Comparison of ENCODE assay signal across 8 cellular contexts in the genomic region with DNA sequence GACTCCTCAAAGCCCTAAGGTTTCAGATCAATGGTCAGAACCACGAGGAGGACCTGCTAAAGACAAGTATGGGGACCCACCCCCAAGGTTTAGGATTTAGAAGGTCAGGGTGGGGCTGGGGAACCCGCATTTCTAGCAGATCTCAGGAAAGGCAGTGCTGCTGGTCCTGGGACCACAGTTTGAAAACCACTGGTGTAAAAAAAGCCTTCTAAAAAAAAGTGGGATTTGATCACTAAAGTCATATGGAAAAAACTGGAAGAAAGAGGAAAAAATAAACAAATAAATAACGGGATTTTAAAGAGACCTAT. TPM values are rescaled to one million over a fixed set of nuclear protein-coding genes. Genes with fewer than 3 reads are reported as not detected.
DNase-seq lines count a peak whose midpoint lies in the region; ATAC-seq, FAIRE-seq and TF ChIP-seq lines count a peak whose summit lies in the region.

No MANE protein-coding gene starts in this region.

- H3K4ac ChIP-seq in neuronal stem cell (ENCODE audit: low read length), result no peak overlapping the region

- H3K9me3 Mint-ChIP-seq in CD8-positive, alpha-beta memory T cell, result no peaks in the 10 kb centered on the region

- POLR2A ChIA-PET in CD8-positive, alpha-beta memory T cell (lab: Charles Lee), result no interaction called here
- POLR2A ChIA-PET in endothelial cell of umbilical vein (lab: Charles Lee), result no interaction called here

- H3K14ac ChIP-seq in neuronal stem cell (ENCODE audit: low read length), result no peak overlapping the region

- peak overlapping the region; percentile 82 for H3K4me2 ChIP-seq in endothelial cell of umbilical vein (ENCODE audit: insufficient read depth, low read length)
- H3K4me2 ChIP-seq in neuronal stem cell (ENCODE audit: insufficient read depth, low read length, poor library complexity, severe bottlenecking), result peak overlapping the region; percentile 71

- H2AK5ac ChIP-seq in neuronal stem cell (ENCODE audit: low read depth, low read length), result no peak overlapping the region

- H2AFZ ChIP-seq in endothelial cell of umbilical vein (ENCODE audit: low read depth, low read length) (no peak overlapping the region), neuronal stem cell (ENCODE audit: low read length) (peak overlapping the region; percentile 98)

- no peak overlapping the region for H3K18ac ChIP-seq in neuronal stem cell (ENCODE audit: low read length)

- no peak overlapping the region for H2BK12ac ChIP-seq in neuronal stem cell (ENCODE audit: low read length)

- no peaks in the 10 kb centered on the region for H3K9me1 ChIP-seq in endothelial cell of umbilical vein (replicated peaks; ENCODE audit: control insufficient read depth, extremely low read depth, insufficient read depth, low read length)

- CTCF ChIA-PET in CD8-positive, alpha-beta memory T cell (lab: Charles Lee), result no interaction called here
- CTCF ChIA-PET in endothelial cell of umbilical vein (lab: Charles Lee), result no interaction called here

- no peaks in the 10 kb centered on the region for H3K79me1 ChIP-seq in neuronal stem cell (ENCODE audit: low read depth, low read length)

- DNase-seq in CD8-positive, alpha-beta memory T cell, result no peak
- DNase-seq in NT2/D1 (ENCODE audit: low read depth, low spot score) (no peak), endothelial cell of umbilical vein (ENCODE audit: low read depth, low spot score) (no peak), neuronal stem cell (ENCODE audit: low spot score) (no peak), COLO829 (ENCODE audit: low spot score) (no peak), GM13977 (ENCODE audit: low spot score) (no peak), GM19239 (ENCODE audit: insufficient read length, low spot score) (no peak)

- H3K4me3 Mint-ChIP-seq in CD8-positive, alpha-beta memory T cell, result peak overlapping the region; percentile 83 to 97 (median 91)

- no peak overlapping the region for H3K23ac ChIP-seq in neuronal stem cell (ENCODE audit: low read depth, low read length, poor library complexity)

- intact Hi-C loops in endothelial cell of umbilical vein (cut with micrococcal nuclease), result loop anchor here (5.0 kb wide), 3 partner anchors 91 to 274 kb away; partner anchors contain the start of gene KLF15

- BruUV-seq in endothelial cell of umbilical vein (replicated peaks; lab: Mats Ljungman, UMichigan), result no TSS peak

- H4K91ac ChIP-seq in neuronal stem cell (ENCODE audit: low read depth, low read length, poor library complexity), result no peak overlapping the region

- peaks cover 16 to 42% (median 28%) of the 10 kb centered on the region in 3 donors for H3K4me1 Mint-ChIP-seq in CD8-positive, alpha-beta memory T cell

- no peaks in the 10 kb centered on the region for H3K9me3 ChIP-seq in CD8-positive, alpha-beta memory T cell (ENCODE audit: low read length)
- H3K9me3 ChIP-seq in NT2/D1 (ENCODE audit: insufficient read depth, low read length) (peaks cover 32% of the 10 kb centered on the region), endothelial cell of umbilical vein (replicated peaks; ENCODE audit: control insufficient read depth, insufficient read depth, low read length) (no peaks in the 10 kb centered on the region), neuronal stem cell (replicated peaks in 1 of 2; ENCODE audit: control insufficient read depth in 2 of 2, insufficient read depth in 1 of 2, low read depth in 1 of 2, low read length in 2 of 2) (peaks cover 1 to 19% of the 10 kb centered on the region in 2 donors)

- H2BK120ac ChIP-seq in neuronal stem cell (ENCODE audit: low read depth, low read length), result no peak overlapping the region

- peaks cover 17% of the 10 kb centered on the region for H3K4me1 ChIP-seq in CD8-positive, alpha-beta memory T cell (ENCODE audit: insufficient read depth, low read length)
- peaks cover 4% of the 10 kb centered on the region for H3K4me1 ChIP-seq in NT2/D1 (ENCODE audit: insufficient read depth, insufficient read length)
- peaks cover 5% of the 10 kb centered on the region for H3K4me1 ChIP-seq in endothelial cell of umbilical vein (ENCODE audit: control insufficient read depth, extremely low read depth, insufficient read depth, low read length)
- no peaks in the 10 kb centered on the region for H3K4me1 ChIP-seq in neuronal stem cell (ENCODE audit: control insufficient read depth in 2 of 2, insufficient read depth in 1 of 2, low read depth in 1 of 2, low read length in 2 of 2)

- H3K36me3 Mint-ChIP-seq in CD8-positive, alpha-beta memory T cell, result peaks cover 0 to 2% (median under 1%) of the 10 kb centered on the region in 3 donors

- peaks cover 2% of the 10 kb centered on the region for H3K79me2 ChIP-seq in endothelial cell of umbilical vein (ENCODE audit: control insufficient read depth, insufficient read depth, low read length)

- FAIRE-seq in endothelial cell of umbilical vein (lab: Jason Lieb, UNC) (no peak), GM19239 (lab: Jason Lieb, UNC) (no peak)

- TF ChIP-seq POLR2A in endothelial cell of umbilical vein (IDR thresholded peaks at IDR 0.05; ENCODE audit: low read depth, low read length), result no peak

- WGBS in neuronal stem cell (ENCODE audit: extremely low coverage in 2 of 2, insufficient read length in 2 of 2, insufficient replicate concordance in 1 of 2), 2 donors, result no CpG with 5 or more reads among the region's 3 CpGs

- TF ChIP-seq CTCF in endothelial cell of umbilical vein (IDR thresholded peaks at IDR 0.05; ENCODE audit: extremely low read depth in 1 of 2, insufficient read depth in 1 of 2, low read depth in 1 of 2, low read length in 2 of 2) (no peak), GM13977 (IDR thresholded peaks at IDR 0.05; ENCODE audit: extremely low read depth, insufficient read depth, missing control alignments) (no peak)

- no peak overlapping the region for H2BK15ac ChIP-seq in neuronal stem cell (ENCODE audit: low read length)

- H4K8ac ChIP-seq in neuronal stem cell (ENCODE audit: low read depth, low read length), result no peak overlapping the region

- H3K27ac Mint-ChIP-seq in CD8-positive, alpha-beta memory T cell, result peak overlapping the region; percentile 78 to 96 (median 90)

- no peaks in the 10 kb centered on the region for H4K20me1 ChIP-seq in endothelial cell of umbilical vein (replicated peaks; ENCODE audit: control insufficient read depth, extremely low read depth, insufficient read depth, low read length)

- peak overlapping the region; percentile 48 for H3K4me3 ChIP-seq in CD8-positive, alpha-beta memory T cell (ENCODE audit: low read length)
- peak overlapping the region; percentile 86 for H3K4me3 ChIP-seq in NT2/D1 (ENCODE audit: insufficient read length, low read depth)
- H3K4me3 ChIP-seq in endothelial cell of umbilical vein (replicated peaks in 1 of 3; ENCODE audit: insufficient read depth in 1 of 3, low read depth in 1 of 3, low read length in 3 of 3), result peak overlapping the region; percentile 65 to 82 (median 71)
- peak overlapping the region; percentile 93 to 94 for H3K4me3 ChIP-seq in neuronal stem cell (ENCODE audit: low read length in 2 of 2)

- no peaks in the 10 kb centered on the region for H3K27me3 Mint-ChIP-seq in CD8-positive, alpha-beta memory T cell

- in situ Hi-C loops in GM13977 (cut with MboI; ENCODE audit: low pct_unique_long_range_greater_than_20kb, low sequenced_read_pairs, unreplicated experiment), result no loop called here

- no peaks in the 10 kb centered on the region for H3K36me3 ChIP-seq in CD8-positive, alpha-beta memory T cell (ENCODE audit: insufficient read depth, low read length)
- H3K36me3 ChIP-seq in NT2/D1 (ENCODE audit: insufficient read depth, insufficient read length, low read length), result no peaks in the 10 kb centered on the region
- H3K36me3 ChIP-seq in endothelial cell of umbilical vein (ENCODE audit: control insufficient read depth in 2 of 2, extremely low read depth in 1 of 2, insufficient read depth in 2 of 2, low read length in 2 of 2), result no peaks in the 10 kb centered on the region
- no peaks in the 10 kb centered on the region for H3K36me3 ChIP-seq in neuronal stem cell (replicated peaks in 1 of 2; ENCODE audit: control insufficient read depth in 2 of 2, insufficient read depth in 2 of 2, low read length in 2 of 2)

- no peak overlapping the region for H2BK5ac ChIP-seq in neuronal stem cell (ENCODE audit: low read length)

- no peak for ATAC-seq in GM21529 (IDR thresholded peaks at IDR 0.05; ENCODE audit: unreplicated experiment)

- H3K27me3 ChIP-seq in CD8-positive, alpha-beta memory T cell (ENCODE audit: insufficient read depth, low read length, poor library complexity, severe bottlenecking), result no peaks in the 10 kb centered on the region
- no peaks in the 10 kb centered on the region for H3K27me3 ChIP-seq in NT2/D1 (ENCODE audit: insufficient read depth, insufficient read length)
- H3K27me3 ChIP-seq in endothelial cell of umbilical vein (ENCODE audit: control insufficient read depth in 2 of 2, insufficient read depth in 2 of 2, low read length in 2 of 2), result no peaks in the 10 kb centered on the region
- no peaks in the 10 kb centered on the region for H3K27me3 ChIP-seq in neuronal stem cell (ENCODE audit: control insufficient read depth in 3 of 3, insufficient read depth in 3 of 3, low read depth in 1 of 3, low read length in 3 of 3)

- dilution Hi-C loops in endothelial cell of umbilical vein (cut with MboI; ENCODE audit: extremely low pct_ligation_motif_present, low sequenced_read_pairs), result no loop called here

- H3K27ac ChIP-seq in CD8-positive, alpha-beta memory T cell (ENCODE audit: low read depth, low read length), result no peak overlapping the region
- H3K27ac ChIP-seq in endothelial cell of umbilical vein (ENCODE audit: insufficient read depth, low read depth, low read length), result no peak overlapping the region
- H3K27ac ChIP-seq in neuronal stem cell (replicated peaks; ENCODE audit: low read length), result no peak overlapping the region

- H3K9ac ChIP-seq in NT2/D1 (ENCODE audit: insufficient read length, low read depth), result peak overlapping the region; percentile 84
- H3K9ac ChIP-seq in endothelial cell of umbilical vein (replicated peaks; ENCODE audit: extremely low read depth, insufficient read depth, low read length), result peak overlapping the region; percentile 59
- H3K9ac ChIP-seq in neuronal stem cell (ENCODE audit: low read depth, low read length, poor library complexity), result no peak overlapping the region

TF ChIP-seq in endothelial cell of umbilical vein, 7 proteins besides CTCF, POLR2A, EP300 and RAD21 (continues in another document):
- TF ChIP-seq JUN (IDR thresholded peaks at IDR 0.05; ENCODE audit: borderline replicate concordance, insufficient read depth, insufficient read length, low read depth), result no peak

RNA-seq across cellular contexts. Expression of gene SLC41A3, which starts 0.8 kb away (rescaled TPM):
- 10 to 100 TPM; 25.8 TPM for total RNA-seq in CD8-positive, alpha-beta memory T cell
- 28.0 TPM for polyA plus RNA-seq in CD8-positive, alpha-beta memory T cell
- total RNA-seq in endothelial cell of umbilical vein, result 47.1 and 52.5 TPM in 2 replicates
- 118 and 129 TPM in 2 replicates for polyA plus RNA-seq in endothelial cell of umbilical vein
- 81.9 and 87.0 TPM in 2 replicates for polyA plus RNA-seq in endothelial cell of umbilical vein (2011; cell fraction: cytosol; rRNA removed)
- 111 and 132 TPM in 2 replicates for polyA plus RNA-seq in endothelial cell of umbilical vein (2011; cell fraction: nucleus; rRNA removed)
- polyA plus RNA-seq in endothelial cell of umbilical vein (2012), result 39.8 and 58.5 TPM in 2 replicates
- polyA minus RNA-seq in endothelial cell of umbilical vein, result 89.6 and 103 TPM in 2 replicates
- 32.2 TPM for polyA minus RNA-seq in endothelial cell of umbilical vein (2011; cell fraction: cytosol; rRNA and poly(A)+ RNA removed)
- 34.2 and 46.8 TPM in 2 replicates for polyA minus RNA-seq in endothelial cell of umbilical vein (2011; cell fraction: nucleus; rRNA and poly(A)+ RNA removed)
- polyA plus RNA-seq in neuronal stem cell (2013, experiment 1 of 2), result 46.4 TPM
- polyA plus RNA-seq in neuronal stem cell (2013, experiment 2 of 2), result 47.5 TPM
